ENCODE assay signal across 17 cellular contexts in genomic region chr15:29799859-29800258, GRCh38. TPM values are rescaled to one million over a fixed set of nuclear protein-coding genes. Genes with fewer than 3 reads are reported as not detected.
"Had no signal": no experiment of that assay in that cellular context is flagged by ENCODE, and none has a peak within 500 bp of the region (broad histone marks: within the 10 kb centered on the region; RNA-seq: fewer than 3 reads in every experiment).

No MANE protein-coding gene starts in this region.

- H3K4me3 Mint-ChIP-seq: activated CD4-positive, alpha-beta T cell treated with anti-CD3 and anti-CD28 coated beads for 36 hours; activated CD8-positive, alpha-beta T cell treated with anti-CD3 and anti-CD28 coated beads for 36 hours; activated naive CD8-positive, alpha-beta T cell treated with anti-CD3 and anti-CD28 coated beads, Interleukin-2, amount 10 ng/mL, durations not matched to agents 7 days and 5 days; neural crest cell; T-cell had no signal

- H3K4me3 ChIP-seq: coronary artery, ovary had no signal

- FAIRE-seq: urothelium cell line had no signal

- H3K4me1 Mint-ChIP-seq: activated naive CD8-positive, alpha-beta T cell treated with anti-CD3 and anti-CD28 coated beads, Interleukin-2, amount 10 ng/mL, durations not matched to agents 7 days and 5 days had no signal

- H3K36me3 Mint-ChIP-seq: activated naive CD8-positive, alpha-beta T cell treated with anti-CD3 and anti-CD28 coated beads, Interleukin-2, amount 10 ng/mL, durations not matched to agents 7 days and 5 days; T-cell had no signal

- H3K27me3 ChIP-seq: ovary had no signal

- H3K9me3 ChIP-seq: ovary had no signal

- H3K27ac Mint-ChIP-seq: activated CD4-positive, alpha-beta T cell treated with anti-CD3 and anti-CD28 coated beads for 36 hours; activated CD8-positive, alpha-beta T cell treated with anti-CD3 and anti-CD28 coated beads for 36 hours; activated naive CD8-positive, alpha-beta T cell treated with anti-CD3 and anti-CD28 coated beads, Interleukin-2, amount 10 ng/mL, durations not matched to agents 7 days and 5 days; T-cell had no signal

- ATAC-seq: activated CD4-positive, alpha-beta T cell treated with anti-CD3 and anti-CD28 coated beads for 36 hours; activated CD8-positive, alpha-beta T cell treated with anti-CD3 and anti-CD28 coated beads for 36 hours; stimulated activated naive CD8-positive, alpha-beta T cell treated with anti-CD3 and anti-CD28 coated beads, Interleukin-15, Interleukin-2, amounts not matched to agents 100 U/mL and 50 U/mL, for 24 hours; T-cell had no signal

- H3K27ac ChIP-seq: coronary artery, ovary, WERI-Rb-1 had no signal

- H3K36me3 ChIP-seq: ovary had no signal

- H3K9me3 Mint-ChIP-seq: activated CD8-positive, alpha-beta T cell treated with anti-CD3 and anti-CD28 coated beads for 36 hours; activated naive CD8-positive, alpha-beta T cell treated with anti-CD3 and anti-CD28 coated beads, Interleukin-2, amount 10 ng/mL, durations not matched to agents 7 days and 5 days had no signal

- DNase-seq: activated CD4-positive, alpha-beta T cell treated with anti-CD3 and anti-CD28 coated beads for 36 hours; activated CD8-positive, alpha-beta memory T cell treated with anti-CD3 and anti-CD28 coated beads, Interleukin-2, amount 50 U/mL, for 4 hours; activated CD8-positive, alpha-beta T cell treated with anti-CD3 and anti-CD28 coated beads for 36 hours; activated naive CD8-positive, alpha-beta T cell treated with anti-CD3 and anti-CD28 coated beads, Interleukin-2, amount 10 ng/mL, durations not matched to agents 7 days and 5 days; aorta; effector memory CD4-positive, alpha-beta T cell; mesendoderm; ovary; stimulated activated CD4-positive, alpha-beta T cell treated with anti-CD3 and anti-CD28 coated beads, Interleukin-4, amount 100 ng/mL, for 1 hour; stimulated activated CD8-positive, alpha-beta memory T cell treated with anti-CD3 and anti-CD28 coated beads, Interleukin-4, amount 100 ng/mL, for 48 hours; stimulated activated naive CD8-positive, alpha-beta T cell treated with anti-CD3 and anti-CD28 coated beads, Interleukin-15, Interleukin-2, amounts not matched to agents 100 U/mL and 50 U/mL, for 24 hours; T-cell; T1000; WERI-Rb-1 had no signal

RNA-seq across cellular contexts. Expression of gene TJP1, which starts 22.4 kb away (rescaled TPM):
- total RNA-seq: activated CD8-positive, alpha-beta T cell treated with anti-CD3 and anti-CD28 coated beads for 36 hours; activated naive CD8-positive, alpha-beta T cell treated with anti-CD3 and anti-CD28 coated beads, Interleukin-2, amount 10 ng/mL, durations not matched to agents 7 days and 5 days had no signal
